In the genomic region with DNA sequence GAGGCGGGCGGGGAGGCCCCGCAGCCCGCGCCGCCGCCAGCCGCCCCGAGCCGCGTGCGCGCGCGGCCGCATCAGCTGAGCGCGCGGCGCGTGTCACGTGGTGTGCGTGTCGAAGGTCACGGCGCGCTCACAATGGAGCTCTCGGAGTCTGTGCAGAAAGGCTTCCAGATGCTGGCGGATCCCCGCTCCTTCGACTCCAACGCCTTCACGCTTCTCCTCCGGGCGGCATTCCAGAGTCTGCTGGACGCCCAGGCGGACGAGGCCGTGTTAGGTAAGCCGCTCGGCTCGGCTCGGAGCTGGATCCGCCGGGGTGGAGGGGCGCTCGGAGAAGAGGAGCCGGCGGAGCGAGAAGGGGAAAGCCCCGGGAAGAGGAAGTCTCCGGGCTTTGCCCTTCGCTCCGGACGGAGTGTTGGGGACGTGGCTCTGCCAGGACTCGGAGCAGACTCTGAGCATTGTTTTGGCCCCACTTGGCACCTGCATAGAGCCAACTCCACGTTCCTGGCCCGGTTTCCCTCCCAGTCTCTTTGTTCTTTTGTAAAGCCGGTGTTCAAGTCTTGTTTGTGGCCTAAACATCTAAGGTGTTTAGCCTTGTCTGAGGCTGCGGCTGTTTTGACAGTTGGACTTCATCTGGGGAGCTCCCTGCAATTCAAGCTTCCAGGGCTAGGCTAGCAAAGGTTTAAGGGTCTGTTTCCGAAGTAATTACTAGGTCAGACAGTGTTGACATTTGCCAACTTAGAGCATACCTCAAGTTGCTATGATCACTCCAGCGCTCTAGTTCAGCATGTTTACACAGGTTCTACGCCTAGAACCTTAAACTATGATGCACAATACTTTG, we compare ENCODE assay signal across 1 cellular context.
TF ChIP-seq lines count a peak whose summit lies in the region.

A gene (plus strand): TSS at position 103 of the 835 bp plus-strand sequence. CDS start 30 bp downstream, at position 133.

TF ChIP-seq in HepG2, 621 proteins besides CTCF, POLR2A, EP300 and RAD21 (continued from another document):
- peak; percentile 63 for TF ChIP-seq GABPA (IDR thresholded peaks at IDR 0.05; ENCODE audit: low read depth, low read length)
- TF ChIP-seq GABPA (CRISPR knock-in tag; IDR thresholded peaks at IDR 0.05; ENCODE audit: low read depth) = peak; percentile 74
- TF ChIP-seq, protein P1, sequence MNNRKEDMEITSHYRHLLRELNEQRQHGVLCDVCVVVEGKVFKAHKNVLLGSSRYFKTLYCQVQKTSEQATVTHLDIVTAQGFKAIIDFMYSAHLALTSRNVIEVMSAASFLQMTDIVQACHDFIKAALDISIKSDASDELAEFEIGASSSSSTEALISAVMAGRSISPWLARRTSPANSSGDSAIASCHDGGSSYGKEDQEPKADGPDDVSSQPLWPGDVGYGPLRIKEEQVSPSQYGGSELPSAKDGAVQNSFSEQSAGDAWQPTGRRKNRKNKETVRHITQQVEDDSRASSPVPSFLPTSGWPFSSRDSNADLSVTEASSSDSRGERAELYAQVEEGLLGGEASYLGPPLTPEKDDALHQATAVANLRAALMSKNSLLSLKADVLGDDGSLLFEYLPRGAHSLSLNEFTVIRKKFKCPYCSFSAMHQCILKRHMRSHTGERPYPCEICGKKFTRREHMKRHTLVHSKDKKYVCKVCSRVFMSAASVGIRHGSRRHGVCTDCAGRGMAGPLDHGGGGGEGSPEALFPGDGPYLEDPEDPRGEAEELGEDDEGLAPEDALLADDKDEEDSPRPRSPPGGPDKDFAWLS (CRISPR knock-in tag; IDR thresholded peaks at IDR 0.05; ENCODE audit: borderline replicate concordance) = 0 out of 2 replicates have a peak, but pooled peaks have one; percentile 37
- 0 out of 2 replicates have a peak, but pooled peaks have one; percentile 24 for TF ChIP-seq SMAD3 (CRISPR knock-in tag; IDR thresholded peaks at IDR 0.05)
- peak; percentile 31; the same call in 1 of the 2 replicates for TF ChIP-seq CCDC6 (CRISPR knock-in tag; IDR thresholded peaks at IDR 0.05)
- TF ChIP-seq ZNF850 (CRISPR knock-in tag; conservative IDR thresholded peaks at IDR 0.05) = peak; percentile 80; the same call in 1 of the 2 replicates
- TF ChIP-seq HNF4G (IDR thresholded peaks at IDR 0.05; ENCODE audit: borderline replicate concordance, low read depth, low read length) = no peak
- 0 out of 2 replicates have a peak, but pooled peaks have one; percentile 10 for TF ChIP-seq HNF4G (CRISPR knock-in tag; IDR thresholded peaks at IDR 0.05; ENCODE audit: borderline replicate concordance, low read depth)
- TF ChIP-seq AGO1 (IDR thresholded peaks at IDR 0.05; ENCODE audit: low read depth, low read length, poor library complexity, severe bottlenecking) = peak; percentile 71
- no peak for TF ChIP-seq NONO (IDR thresholded peaks at IDR 0.05)
- TF ChIP-seq NONO (CRISPR knock-in tag; conservative IDR thresholded peaks at IDR 0.05) = peak; percentile 91; the same call in 1 of the 2 replicates
- TF ChIP-seq, protein P2, sequence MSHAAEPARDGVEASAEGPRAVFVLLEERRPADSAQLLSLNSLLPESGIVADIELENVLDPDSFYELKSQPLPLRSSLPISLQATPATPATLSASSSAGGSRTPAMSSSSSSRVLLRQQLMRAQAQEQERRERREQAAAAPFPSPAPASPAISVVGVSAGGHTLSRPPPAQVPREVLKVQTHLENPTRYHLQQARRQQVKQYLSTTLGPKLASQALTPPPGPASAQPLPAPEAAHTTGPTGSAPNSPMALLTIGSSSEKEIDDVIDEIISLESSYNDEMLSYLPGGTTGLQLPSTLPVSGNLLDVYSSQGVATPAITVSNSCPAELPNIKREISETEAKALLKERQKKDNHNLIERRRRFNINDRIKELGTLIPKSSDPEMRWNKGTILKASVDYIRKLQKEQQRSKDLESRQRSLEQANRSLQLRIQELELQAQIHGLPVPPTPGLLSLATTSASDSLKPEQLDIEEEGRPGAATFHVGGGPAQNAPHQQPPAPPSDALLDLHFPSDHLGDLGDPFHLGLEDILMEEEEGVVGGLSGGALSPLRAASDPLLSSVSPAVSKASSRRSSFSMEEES (CRISPR knock-in tag; IDR thresholded peaks at IDR 0.05) = peak; percentile 87
- TF ChIP-seq TSC22D2 (CRISPR knock-in tag; IDR thresholded peaks at IDR 0.05; ENCODE audit: borderline replicate concordance) = no peak
- TF ChIP-seq PTBP1 (IDR thresholded peaks at IDR 0.05; ENCODE audit: low read depth, low read length, poor library complexity, severe bottlenecking) = no peak
- TF ChIP-seq TBL1XR1 (IDR thresholded peaks at IDR 0.05; ENCODE audit: borderline replicate concordance, low read length, partially characterized antibody) = no peak
- peak; percentile 61; the same call in 1 of the 2 replicates for TF ChIP-seq ZNF891 (CRISPR knock-in tag; IDR thresholded peaks at IDR 0.05)
- TF ChIP-seq ZNF616 (CRISPR knock-in tag; IDR thresholded peaks at IDR 0.05; ENCODE audit: low read depth) = 0 out of 2 replicates have a peak, but pooled peaks have one; percentile 51
- TF ChIP-seq FLYWCH1 (CRISPR knock-in tag; IDR thresholded peaks at IDR 0.05) = no peak
- TF ChIP-seq TCF12 (IDR thresholded peaks at IDR 0.05) = no peak
- TF ChIP-seq TCF12 (CRISPR knock-in tag; IDR thresholded peaks at IDR 0.05) = peak; percentile 41; the same call in 1 of the 2 replicates
- TF ChIP-seq JUNB (CRISPR knock-in tag; IDR thresholded peaks at IDR 0.05; ENCODE audit: borderline replicate concordance) = no peak
- TF ChIP-seq, protein P3, sequence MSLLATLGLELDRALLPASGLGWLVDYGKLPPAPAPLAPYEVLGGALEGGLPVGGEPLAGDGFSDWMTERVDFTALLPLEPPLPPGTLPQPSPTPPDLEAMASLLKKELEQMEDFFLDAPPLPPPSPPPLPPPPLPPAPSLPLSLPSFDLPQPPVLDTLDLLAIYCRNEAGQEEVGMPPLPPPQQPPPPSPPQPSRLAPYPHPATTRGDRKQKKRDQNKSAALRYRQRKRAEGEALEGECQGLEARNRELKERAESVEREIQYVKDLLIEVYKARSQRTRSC (CRISPR knock-in tag; IDR thresholded peaks at IDR 0.05; ENCODE audit: low read depth) = 0 out of 2 replicates have a peak, but pooled peaks have one; percentile 38
